8 cellular contexts compared by ENCODE assay signal in genomic region chr19:1267441-1268391, GRCh38. TPM values are rescaled to one million over a fixed set of nuclear protein-coding genes. Genes with fewer than 3 reads are reported as not detected.
A peak's percentile ranks its signal among the peaks of the same experiment; 100 is the strongest.
DNase-seq lines count a peak whose midpoint lies in the region; ATAC-seq and TF ChIP-seq lines count a peak whose summit lies in the region.

No MANE protein-coding gene starts in this region.

- no peak for DNase-seq in GM12865 (ENCODE audit: low read depth)
- DNase-seq in retina = peak; percentile 72
- no peak for DNase-seq in HK-2 (ENCODE audit: unreplicated experiment)
- DNase-seq in ecto neural progenitor cell (ENCODE audit: low spot score) = no peak
- DNase-seq in GM10248 (ENCODE audit: extremely low spot score) = no peak

- peaks cover 11 to 60% of the 10 kb centered on the region in 2 donors for H3K4me1 ChIP-seq in esophagus (ENCODE audit: control insufficient read depth in 2 of 2, insufficient read depth in 2 of 2, low read length in 1 of 2)

- no peak for TF ChIP-seq CTCF in GM12865 (IDR thresholded peaks at IDR 0.05; ENCODE audit: insufficient read depth, low read depth, low read length, missing control alignments)
- no peak for TF ChIP-seq CTCF in GM10248 (IDR thresholded peaks at IDR 0.05; ENCODE audit: control extremely low read depth, extremely low read depth, low read depth, missing control alignments)

- no peak for ATAC-seq in SK-N-SH treated with all-trans-retinoic acid at 6 μM for 48 hours
- no peak for ATAC-seq in HG02610 (IDR thresholded peaks at IDR 0.05; ENCODE audit: unreplicated experiment)

- peak overlapping the region; percentile 55; the same call in 1 of the 2 replicates for H3K4me3 ChIP-seq in GM12865 (ENCODE audit: low read depth, low read length)
- H3K4me3 ChIP-seq in esophagus (ENCODE audit: low read depth in 1 of 2, low read length in 2 of 2) = peak overlapping the region; percentile 42 to 50

- H3K27me3 ChIP-seq in esophagus (ENCODE audit: control insufficient read depth in 1 of 2, insufficient read depth in 2 of 2, low read length in 2 of 2) = no peaks in the 10 kb centered on the region

- H3K9me3 ChIP-seq in esophagus (ENCODE audit: control insufficient read depth in 2 of 2, insufficient read depth in 1 of 2, low read depth in 1 of 2, low read length in 1 of 2) = no peaks in the 10 kb centered on the region

- CTCF ChIA-PET in GM10248 (lab: Yijun Ruan, JAX) = interaction anchor here (1.4 to 18.0 kb wide), 6 partner anchors 12 to 105 kb away, joined by 3 to 491 read pairs (median 14); partner anchors contain the start of genes ATP5F1D and CBARP

- H3K36me3 ChIP-seq in esophagus (ENCODE audit: control insufficient read depth in 2 of 2, insufficient read depth in 2 of 2, low read length in 1 of 2) = peaks cover 3 to 19% of the 10 kb centered on the region in 2 donors

- WGBS in esophagus, 2 donors = 32 to 40% methylated on average over 41 to 43 of the region's 43 CpGs

- POLR2A ChIA-PET in GM10248 (lab: Yijun Ruan, JAX) = interaction anchor here (1.0 to 4.0 kb wide), 3 partner anchors 19 to 212 kb away, joined by 3 to 65 read pairs (median 3); no protein-coding TSS in a partner anchor

- peak overlapping the region; percentile 35 to 60 for H3K27ac ChIP-seq in esophagus (ENCODE audit: low read depth in 2 of 2, low read length in 1 of 2)

TF ChIP-seq in SK-N-SH treated with all-trans-retinoic acid at 6 μM for 48 hours, 23 proteins besides CTCF, POLR2A, EP300 and RAD21:
- TF ChIP-seq PATZ1 (CRISPR knock-in tag; IDR thresholded peaks at IDR 0.05; ENCODE audit: borderline replicate concordance) (0 out of 2 replicates have a peak, but pooled peaks have one; percentile 47), ZFP3 (CRISPR knock-in tag; IDR thresholded peaks at IDR 0.05) (no peak)
TF ChIP-seq in SK-N-SH treated with all-trans-retinoic acid at 6 μM for 48 hours: peak in this region for 1.

RNA-seq across cellular contexts. Expression of gene CIRBP, which starts 1.4 kb away (rescaled TPM):
- polyA plus RNA-seq in esophagus = 100 to 1,000 TPM; 231 to 265 TPM

RNA-seq across cellular contexts. Expression of gene FAM174C, which starts 7.6 kb away (rescaled TPM):
- polyA plus RNA-seq in esophagus = 10 to 100 TPM; 45.8 to 46.7 TPM

RNA-seq across cellular contexts. Expression of gene EFNA2, which starts 18.0 kb away (rescaled TPM):
- polyA plus RNA-seq in esophagus = under 1 TPM; 0.18 to 0.39 TPM

RNA-seq across cellular contexts. Expression of gene MIDN, which starts 19.3 kb away (rescaled TPM):
- polyA plus RNA-seq in esophagus = 10 to 100 TPM; 36.4 to 38.7 TPM

RNA-seq across cellular contexts. Expression of gene ATP5F1D, which starts 26.2 kb away (rescaled TPM):
- 100 to 1,000 TPM; 234 to 289 TPM for polyA plus RNA-seq in esophagus
